In the genomic region with DNA sequence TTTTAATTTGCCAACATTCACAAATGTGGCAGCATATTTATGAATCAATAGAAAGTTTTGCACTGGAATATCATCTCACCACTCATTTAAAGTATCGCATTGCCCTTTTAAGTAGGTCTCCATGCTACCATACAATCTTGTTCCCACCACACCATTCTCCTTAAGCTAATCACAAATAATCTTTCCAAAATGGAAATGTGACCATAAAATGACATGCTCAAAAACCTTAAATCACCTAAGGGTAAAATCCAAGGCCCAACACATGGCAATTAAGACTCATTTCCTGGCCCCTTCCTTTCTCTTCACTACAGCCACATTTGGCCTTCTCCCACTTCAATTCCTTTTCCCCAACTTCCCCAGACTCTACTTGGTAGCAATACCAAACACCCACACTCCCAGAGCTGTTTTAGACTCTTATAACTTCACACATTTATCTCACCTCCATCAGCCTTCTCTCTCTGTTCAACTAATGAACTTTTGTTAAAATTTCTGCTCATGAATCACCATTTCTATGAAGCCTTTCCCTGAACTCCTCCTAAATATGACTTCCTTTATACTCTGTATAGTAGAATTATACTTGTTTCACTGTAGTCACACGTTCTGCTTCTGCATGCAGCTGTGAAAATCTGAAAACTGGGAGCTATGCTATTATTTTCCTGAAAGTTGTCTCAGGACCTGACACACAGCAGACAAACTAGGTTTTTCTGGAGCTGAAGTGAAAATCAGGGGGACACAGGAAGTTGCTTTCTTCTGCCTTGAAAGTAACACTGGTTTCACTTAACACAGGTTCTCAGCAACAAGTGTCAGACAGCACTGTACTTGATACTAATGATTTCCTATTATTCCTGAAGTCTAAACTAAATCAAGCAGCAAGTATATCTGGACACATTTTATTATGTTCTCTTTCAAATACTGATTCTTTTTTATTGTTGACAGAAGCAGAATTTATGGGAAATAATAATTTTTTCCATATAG, we compare ENCODE assay signal across 1 cellular context.
TF ChIP-seq lines count a peak whose summit lies in the region.

No MANE protein-coding gene starts in this region.

TF ChIP-seq in WTC11, 78 proteins besides CTCF, POLR2A, EP300 and RAD21 (continued from another document):
- TF ChIP-seq ATF6 (CRISPR knock-in tag; IDR thresholded peaks at IDR 0.05) (no peak), GRHL2 (CRISPR knock-in tag; IDR thresholded peaks at IDR 0.05; ENCODE audit: insufficient replicate concordance, severe bottlenecking) (no peak), FOXK1 (CRISPR knock-in tag; IDR thresholded peaks at IDR 0.05) (no peak), ZNF396 (CRISPR knock-in tag; IDR thresholded peaks at IDR 0.05; ENCODE audit: borderline replicate concordance) (no peak), TEAD1 (CRISPR knock-in tag; IDR thresholded peaks at IDR 0.05) (no peak), RORB (CRISPR knock-in tag; IDR thresholded peaks at IDR 0.05) (no peak), ZNF423 (CRISPR knock-in tag; IDR thresholded peaks at IDR 0.05) (no peak), TEAD4 (CRISPR knock-in tag; IDR thresholded peaks at IDR 0.05) (no peak), E2F5 (CRISPR knock-in tag; IDR thresholded peaks at IDR 0.05) (no peak), ZNF317 (CRISPR knock-in tag; IDR thresholded peaks at IDR 0.05; ENCODE audit: borderline replicate concordance, low read depth) (no peak), PRRX2 (CRISPR knock-in tag; IDR thresholded peaks at IDR 0.05) (no peak), GABPB1 (CRISPR knock-in tag; IDR thresholded peaks at IDR 0.05) (no peak), CREB1 (CRISPR knock-in tag; IDR thresholded peaks at IDR 0.05) (no peak), ELF4 (CRISPR knock-in tag; IDR thresholded peaks at IDR 0.05; ENCODE audit: low read depth) (no peak)
- TF ChIP-seq, protein P1, sequence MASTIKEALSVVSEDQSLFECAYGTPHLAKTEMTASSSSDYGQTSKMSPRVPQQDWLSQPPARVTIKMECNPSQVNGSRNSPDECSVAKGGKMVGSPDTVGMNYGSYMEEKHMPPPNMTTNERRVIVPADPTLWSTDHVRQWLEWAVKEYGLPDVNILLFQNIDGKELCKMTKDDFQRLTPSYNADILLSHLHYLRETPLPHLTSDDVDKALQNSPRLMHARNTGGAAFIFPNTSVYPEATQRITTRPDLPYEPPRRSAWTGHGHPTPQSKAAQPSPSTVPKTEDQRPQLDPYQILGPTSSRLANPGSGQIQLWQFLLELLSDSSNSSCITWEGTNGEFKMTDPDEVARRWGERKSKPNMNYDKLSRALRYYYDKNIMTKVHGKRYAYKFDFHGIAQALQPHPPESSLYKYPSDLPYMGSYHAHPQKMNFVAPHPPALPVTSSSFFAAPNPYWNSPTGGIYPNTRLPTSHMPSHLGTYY (CRISPR knock-in tag; IDR thresholded peaks at IDR 0.05): no peak
- TF ChIP-seq, protein P2, sequence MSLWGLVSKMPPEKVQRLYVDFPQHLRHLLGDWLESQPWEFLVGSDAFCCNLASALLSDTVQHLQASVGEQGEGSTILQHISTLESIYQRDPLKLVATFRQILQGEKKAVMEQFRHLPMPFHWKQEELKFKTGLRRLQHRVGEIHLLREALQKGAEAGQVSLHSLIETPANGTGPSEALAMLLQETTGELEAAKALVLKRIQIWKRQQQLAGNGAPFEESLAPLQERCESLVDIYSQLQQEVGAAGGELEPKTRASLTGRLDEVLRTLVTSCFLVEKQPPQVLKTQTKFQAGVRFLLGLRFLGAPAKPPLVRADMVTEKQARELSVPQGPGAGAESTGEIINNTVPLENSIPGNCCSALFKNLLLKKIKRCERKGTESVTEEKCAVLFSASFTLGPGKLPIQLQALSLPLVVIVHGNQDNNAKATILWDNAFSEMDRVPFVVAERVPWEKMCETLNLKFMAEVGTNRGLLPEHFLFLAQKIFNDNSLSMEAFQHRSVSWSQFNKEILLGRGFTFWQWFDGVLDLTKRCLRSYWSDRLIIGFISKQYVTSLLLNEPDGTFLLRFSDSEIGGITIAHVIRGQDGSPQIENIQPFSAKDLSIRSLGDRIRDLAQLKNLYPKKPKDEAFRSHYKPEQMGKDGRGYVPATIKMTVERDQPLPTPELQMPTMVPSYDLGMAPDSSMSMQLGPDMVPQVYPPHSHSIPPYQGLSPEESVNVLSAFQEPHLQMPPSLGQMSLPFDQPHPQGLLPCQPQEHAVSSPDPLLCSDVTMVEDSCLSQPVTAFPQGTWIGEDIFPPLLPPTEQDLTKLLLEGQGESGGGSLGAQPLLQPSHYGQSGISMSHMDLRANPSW (CRISPR knock-in tag; conservative IDR thresholded peaks at IDR 0.05; ENCODE audit: low read depth): no peak
- TF ChIP-seq, protein P3, sequence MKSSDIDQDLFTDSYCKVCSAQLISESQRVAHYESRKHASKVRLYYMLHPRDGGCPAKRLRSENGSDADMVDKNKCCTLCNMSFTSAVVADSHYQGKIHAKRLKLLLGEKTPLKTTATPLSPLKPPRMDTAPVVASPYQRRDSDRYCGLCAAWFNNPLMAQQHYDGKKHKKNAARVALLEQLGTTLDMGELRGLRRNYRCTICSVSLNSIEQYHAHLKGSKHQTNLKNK (CRISPR knock-in tag; IDR thresholded peaks at IDR 0.05): no peak
